ENCODE assay signal across 9 cellular contexts in genomic region chr17:81189670-81190530, GRCh38. TPM values are rescaled to one million over a fixed set of nuclear protein-coding genes. Genes with fewer than 3 reads are reported as not detected.
DNase-seq lines count a peak whose midpoint lies in the region; ATAC-seq, FAIRE-seq and TF ChIP-seq lines count a peak whose summit lies in the region.
"Had no signal": no experiment of that assay in that cellular context is flagged by ENCODE, and none has a peak within 500 bp of the region (broad histone marks: within the 10 kb centered on the region; RNA-seq: fewer than 3 reads in every experiment).

No MANE protein-coding gene starts in this region.

- WGBS in right cardiac atrium = 81% methylated on average over 27 of the region's 27 CpGs

- no peaks in the 10 kb centered on the region for H3K36me3 ChIP-seq in upper lobe of right lung

- H3K9me3 ChIP-seq in right cardiac atrium (ENCODE audit: control insufficient read depth, low read length) = no peaks in the 10 kb centered on the region
- no peaks in the 10 kb centered on the region for H3K9me3 ChIP-seq in upper lobe of right lung

- TF ChIP-seq CTCF in upper lobe of right lung (IDR thresholded peaks at IDR 0.05) = no peak

- H3K4me3 ChIP-seq in right cardiac atrium (ENCODE audit: low read length) (no peak overlapping the region), upper lobe of right lung (no peak overlapping the region)

- no peaks in the 10 kb centered on the region for H3K27me3 ChIP-seq in right cardiac atrium (ENCODE audit: control insufficient read depth, insufficient read depth)
- H3K27me3 ChIP-seq in upper lobe of right lung = no peaks in the 10 kb centered on the region

- FAIRE-seq in frontal cortex (lab: Jason Lieb, UNC) = no peak
- FAIRE-seq: islet of Langerhans had no signal

- H3K27ac ChIP-seq in right cardiac atrium (ENCODE audit: low read length) (no peak overlapping the region), upper lobe of right lung (no peak overlapping the region)

- DNase-seq in right cardiac atrium (peak in 2 of 3 donors; percentile 43 to 56), left cardiac atrium (no peak), frontal cortex (ENCODE audit: low spot score in 2 of 2) (peak; percentile 77 to 79), upper lobe of right lung (no peak), HUDEP-2 (lab: John Stamatoyannopoulos, UW; ENCODE audit: unreplicated experiment in 76 of 76) (no peak), T-helper 9 cell (no peak)
- DNase-seq: activated T-cell treated with anti-CD3 and anti-CD28 coated beads, Interleukin-2, amount 50 U/mL, for 72 hours had no signal

- ATAC-seq in right cardiac atrium (no peak), left cardiac atrium (no peak), upper lobe of right lung (peak; percentile 11)

- H3K4me1 ChIP-seq in right cardiac atrium (ENCODE audit: control insufficient read depth, insufficient read depth, low read length) (no peaks in the 10 kb centered on the region), upper lobe of right lung (no peaks in the 10 kb centered on the region)

- intact Hi-C loops in right cardiac atrium (cut with DNase I) = loop anchor here in 1 of 4 donors (5.0 kb wide), 1 partner anchor 33 kb away; no protein-coding TSS in a partner anchor
- intact Hi-C loops in left cardiac atrium (cut with DNase I) = no loop called here
- intact Hi-C loops in upper lobe of right lung (cut with DNase I) = no loop called here

RNA-seq across cellular contexts. Expression of gene AATK, which starts 23.9 kb away (rescaled TPM):
- 10 to 100 TPM in 3 of 4 donors, 1 to 10 TPM in 1; 8.6 to 15.4 (median 12.6) TPM for total RNA-seq in right cardiac atrium
- polyA plus RNA-seq in right cardiac atrium = 10.4 TPM
- total RNA-seq in left cardiac atrium = 10 to 100 TPM in 1 of 2 donors, 1 to 10 TPM in 1; 8.3 to 12.7 TPM
- 8.2 TPM for total RNA-seq in frontal cortex
- 72.5 TPM for total RNA-seq in upper lobe of right lung

RNA-seq across cellular contexts. Expression of gene PVALEF, which starts 24.6 kb away (rescaled TPM):
- total RNA-seq in right cardiac atrium (not detected), left cardiac atrium (not detected), frontal cortex (not detected), upper lobe of right lung (not detected)
- polyA plus RNA-seq in right cardiac atrium = not detected
- total RNA-seq: activated T-cell treated with anti-CD3 and anti-CD28 coated beads, Interleukin-2, amount 50 U/mL, for 72 hours; T-helper 1 cell treated with Interleukin-12 subunit alpha and Interleukin-12 subunit beta and Interleukin-4 antibody, amounts not matched to agents 30 ng/mL and 1 ng/mL, for 36 hours had no signal

RNA-seq across cellular contexts. Expression of gene CEP131, which starts 32.9 kb away (rescaled TPM):
- total RNA-seq in right cardiac atrium (1 to 10 TPM; 4.6 to 5.9 (median 5.2) TPM), left cardiac atrium (1 to 10 TPM; 4.9 to 5.7 TPM), frontal cortex (13.0 TPM), upper lobe of right lung (7.5 TPM)
- polyA plus RNA-seq in right cardiac atrium = 7.4 TPM

RNA-seq across cellular contexts. Expression of gene TEPSIN, which starts 49.0 kb away (rescaled TPM):
- total RNA-seq in right cardiac atrium = 10 to 100 TPM; 12.5 to 17.7 (median 14.2) TPM
- 12.6 TPM for polyA plus RNA-seq in right cardiac atrium
- total RNA-seq in left cardiac atrium = 10 to 100 TPM; 12.7 to 14.0 TPM
- 7.3 TPM for total RNA-seq in frontal cortex
- total RNA-seq in upper lobe of right lung = 40.2 TPM

RNA-seq across cellular contexts. Expression of gene NDUFAF8, which starts 49.2 kb away (rescaled TPM):
- total RNA-seq in right cardiac atrium (10 to 100 TPM; 51.5 to 75.4 (median 62.5) TPM), left cardiac atrium (10 to 100 TPM; 60.2 to 66.5 TPM), frontal cortex (5.7 TPM), upper lobe of right lung (32.6 TPM)
- 55.0 TPM for polyA plus RNA-seq in right cardiac atrium

Comparison
In these comparisons a context has a peak if more than half of its experiments do, and no peak if none do; other contexts are left out.
1. DNase-seq: peak in right cardiac atrium (2 of 3) and frontal cortex (2 of 2); none in left cardiac atrium (single experiment), upper lobe of right lung (single experiment), HUDEP-2 (0 of 76) and T-helper 9 cell (single experiment).